In the genomic region with DNA sequence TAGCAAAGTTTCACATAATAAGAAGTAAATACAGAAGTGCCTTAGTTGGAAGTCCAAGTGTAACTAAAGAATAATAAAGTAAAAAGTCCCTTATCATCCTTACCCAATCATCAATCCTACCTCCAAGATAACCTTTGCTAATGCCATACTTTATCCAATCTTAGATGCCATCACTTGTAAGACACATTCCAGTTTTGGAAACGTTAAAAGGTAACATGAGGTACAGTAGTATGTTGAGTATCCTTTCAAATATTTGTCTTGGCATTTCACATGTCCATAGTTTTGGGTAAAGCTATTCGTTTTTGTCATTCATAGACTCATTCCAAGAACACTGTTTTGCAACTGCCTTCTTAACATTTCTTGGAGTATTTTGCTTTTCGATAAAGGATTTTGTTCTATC, we compare ENCODE assay signal across 39 cellular contexts.
"Had no signal": no experiment of that assay in that cellular context is flagged by ENCODE, and none has a peak within 500 bp of the region (broad histone marks: within the 10 kb centered on the region; RNA-seq: fewer than 3 reads in every experiment).

No MANE protein-coding gene starts in this region.

- DNase-seq: activated B cell treated with CpG ODN at 0.5 μM for 24 hours; activated CD4-positive, alpha-beta memory T cell treated with anti-CD3 and anti-CD28 coated beads for 36 hours; activated CD4-positive, alpha-beta T cell treated with anti-CD3 and anti-CD28 coated beads for 4 hours; activated CD4-positive, alpha-beta T cell treated with anti-CD3 and anti-CD28 coated beads, Interleukin-2, amount 10 ng/mL, durations not matched to agents 24 days and 14 days; activated CD4-positive, alpha-beta T cell treated with anti-CD3 and anti-CD28 coated beads, Interleukin-2, amount 50 U/mL, for 1 hour; activated CD4-positive, alpha-beta T cell treated with anti-CD3 and anti-CD28 coated beads, Interleukin-2, amount 50 U/mL, for 4 hours; activated CD4-positive, CD25-positive, alpha-beta regulatory T cell treated with anti-CD3 and anti-CD28 coated beads, Interleukin-2, amount 50 U/mL, for 72 hours; activated CD8-positive, alpha-beta memory T cell treated with anti-CD3 and anti-CD28 coated beads, Interleukin-2, amount 50 U/mL, for 4 hours; activated CD8-positive, alpha-beta T cell treated with anti-CD3 and anti-CD28 coated beads for 36 hours; activated effector memory CD4-positive, alpha-beta T cell treated with anti-CD3 and anti-CD28 coated beads, Interleukin-2, amount 50 U/mL, for 16 hours; activated gamma-delta T cell treated with Interleukin-2 at 50 U/mL for 16 hours; activated naive CD4-positive, alpha-beta T cell; activated naive CD4-positive, alpha-beta T cell treated with anti-CD3 and anti-CD28 coated beads for 36 hours; activated naive CD8-positive, alpha-beta T cell treated with anti-CD3 and anti-CD28 coated beads, Interleukin-2, amount 10 ng/mL, durations not matched to agents 7 days and 5 days; activated naive CD8-positive, alpha-beta T cell treated with anti-CD3 and anti-CD28 coated beads, Interleukin-2, amount 50 U/mL, for 24 hours; activated T-cell treated with anti-CD3 and anti-CD28 coated beads for 4 hours; activated T-cell treated with anti-CD3 and anti-CD28 coated beads, Interleukin-2, amount 50 U/mL, for 1 hour; activated T-cell treated with anti-CD3 and anti-CD28 coated beads, Interleukin-2, amount 50 U/mL, for 4 hours; activated T-cell treated with anti-CD3 and anti-CD28 coated beads, Interleukin-2, amount 50 U/mL, for 72 hours; amygdala; anterior cingulate cortex; caudate nucleus; cerebellar nuclear complex; T-helper 1 cell; T-helper 2 cell; T-helper 9 cell had no signal

- H3K27me3 ChIP-seq: ascending aorta, cardiac muscle cell had no signal

- FAIRE-seq: bronchial epithelial cell, TTC549 had no signal

- H3K36me3 ChIP-seq: ascending aorta, cardiac muscle cell had no signal

- H3K9me3 ChIP-seq: ascending aorta had no signal

- H3K9me3 Mint-ChIP-seq: activated CD4-positive, alpha-beta T cell treated with anti-CD3 and anti-CD28 coated beads, Interleukin-2, amount 10 ng/mL, durations not matched to agents 24 days and 14 days; activated naive CD4-positive, alpha-beta T cell treated with anti-CD3 and anti-CD28 coated beads for 36 hours; activated naive CD4-positive, alpha-beta T cell treated with anti-CD3 and anti-CD28 coated beads, Interleukin-2, amount 50 U/mL, for 24 hours; activated naive CD8-positive, alpha-beta T cell treated with anti-CD3 and anti-CD28 coated beads, Interleukin-2, amount 10 ng/mL, durations not matched to agents 7 days and 5 days; activated naive CD8-positive, alpha-beta T cell treated with anti-CD3 and anti-CD28 coated beads, Interleukin-2, amount 50 U/mL, for 24 hours; activated T-cell treated with anti-CD3 and anti-CD28 coated beads, Interleukin-2, amount 50 U/mL, for 72 hours; activated T-helper 1 cell treated with anti-CD3 and anti-CD28 coated beads, Interleukin-12 subunit alpha, Interleukin-12 subunit beta, Interleukin-2, Interleukin-4 antibody, amounts not matched to agents 30 ng/mL and 10 ng/mL and 1 ng/mL, durations not matched to agents 14 hours and 24 hours and 36 hours; central memory CD8-positive, alpha-beta T cell; T-helper 1 cell treated with Interleukin-12 subunit alpha and Interleukin-12 subunit beta and Interleukin-4 antibody, amounts not matched to agents 30 μg/mL and 1 μg/mL, for 36 hours; T-helper 2 cell treated with Interferon-gamma antibody and Interleukin-4, amounts not matched to agents 5 μg/mL and 100 μg/mL, for 36 hours had no signal

- H3K4me3 ChIP-seq: ascending aorta, cardiac muscle cell had no signal

- H3K4me1 Mint-ChIP-seq: activated B cell treated with CpG ODN at 0.5 μM for 24 hours; activated CD4-positive, alpha-beta T cell treated with anti-CD3 and anti-CD28 coated beads, Interleukin-2, amount 10 ng/mL, durations not matched to agents 24 days and 14 days; activated naive CD4-positive, alpha-beta T cell treated with anti-CD3 and anti-CD28 coated beads, Interleukin-2, amount 50 U/mL, for 24 hours; activated naive CD8-positive, alpha-beta T cell treated with anti-CD3 and anti-CD28 coated beads, Interleukin-2, amount 10 ng/mL, durations not matched to agents 7 days and 5 days; activated naive CD8-positive, alpha-beta T cell treated with anti-CD3 and anti-CD28 coated beads, Interleukin-2, amount 50 U/mL, for 24 hours; activated T-helper 17 cell treated with anti-CD3 and anti-CD28 coated beads, Interleukin-2, amount 50 U/mL, for 72 hours; central memory CD8-positive, alpha-beta T cell had no signal

- H3K36me3 Mint-ChIP-seq: activated CD4-positive, alpha-beta memory T cell treated with anti-CD3 and anti-CD28 coated beads for 36 hours; activated naive CD4-positive, alpha-beta T cell treated with anti-CD3 and anti-CD28 coated beads, Interleukin-2, amount 50 U/mL, for 24 hours; activated naive CD8-positive, alpha-beta T cell treated with anti-CD3 and anti-CD28 coated beads, Interleukin-2, amount 10 ng/mL, durations not matched to agents 7 days and 5 days; brain had no signal

- H3K4me3 Mint-ChIP-seq: activated B cell treated with CpG ODN at 0.5 μM for 24 hours; activated CD4-positive, alpha-beta memory T cell treated with anti-CD3 and anti-CD28 coated beads for 36 hours; activated CD4-positive, alpha-beta T cell treated with anti-CD3 and anti-CD28 coated beads, Interleukin-2, amount 10 ng/mL, durations not matched to agents 24 days and 14 days; activated CD8-positive, alpha-beta T cell treated with anti-CD3 and anti-CD28 coated beads for 36 hours; activated naive CD4-positive, alpha-beta T cell treated with anti-CD3 and anti-CD28 coated beads for 36 hours; activated naive CD4-positive, alpha-beta T cell treated with anti-CD3 and anti-CD28 coated beads, Interleukin-2, amount 50 U/mL, for 24 hours; activated naive CD8-positive, alpha-beta T cell; activated naive CD8-positive, alpha-beta T cell treated with anti-CD3 and anti-CD28 coated beads, Interleukin-2, amount 10 ng/mL, durations not matched to agents 7 days and 5 days; activated naive CD8-positive, alpha-beta T cell treated with anti-CD3 and anti-CD28 coated beads, Interleukin-2, amount 50 U/mL, for 24 hours; activated T-cell treated with anti-CD3 and anti-CD28 coated beads, Interleukin-2, amount 50 U/mL, for 4 hours; activated T-cell treated with anti-CD3 and anti-CD28 coated beads, Interleukin-2, amount 50 U/mL, for 72 hours; activated T-helper 1 cell treated with anti-CD3 and anti-CD28 coated beads, Interleukin-12 subunit alpha, Interleukin-12 subunit beta, Interleukin-2, Interleukin-4 antibody, amounts not matched to agents 30 ng/mL and 10 ng/mL and 1 ng/mL, durations not matched to agents 14 hours and 24 hours and 36 hours; activated T-helper 17 cell treated with anti-CD3 and anti-CD28 coated beads, Interleukin-2, amount 50 U/mL, for 72 hours; brain; central memory CD8-positive, alpha-beta T cell; T-helper 1 cell treated with Interleukin-12 subunit alpha and Interleukin-12 subunit beta and Interleukin-4 antibody, amounts not matched to agents 30 μg/mL and 1 μg/mL, for 36 hours; T-helper 2 cell treated with Interferon-gamma antibody and Interleukin-4, amounts not matched to agents 5 μg/mL and 100 μg/mL, for 36 hours had no signal

- H3K27ac Mint-ChIP-seq: activated B cell treated with CpG ODN at 0.5 μM for 24 hours; activated CD4-positive, alpha-beta memory T cell treated with anti-CD3 and anti-CD28 coated beads for 36 hours; activated CD4-positive, alpha-beta T cell treated with anti-CD3 and anti-CD28 coated beads, Interleukin-2, amount 10 ng/mL, durations not matched to agents 24 days and 14 days; activated CD8-positive, alpha-beta T cell treated with anti-CD3 and anti-CD28 coated beads for 36 hours; activated naive CD4-positive, alpha-beta T cell treated with anti-CD3 and anti-CD28 coated beads for 36 hours; activated naive CD4-positive, alpha-beta T cell treated with anti-CD3 and anti-CD28 coated beads, Interleukin-2, amount 50 U/mL, for 24 hours; activated naive CD8-positive, alpha-beta T cell; activated naive CD8-positive, alpha-beta T cell treated with anti-CD3 and anti-CD28 coated beads, Interleukin-2, amount 10 ng/mL, durations not matched to agents 7 days and 5 days; activated naive CD8-positive, alpha-beta T cell treated with anti-CD3 and anti-CD28 coated beads, Interleukin-2, amount 50 U/mL, for 24 hours; activated T-cell treated with anti-CD3 and anti-CD28 coated beads, Interleukin-2, amount 50 U/mL, for 72 hours; activated T-helper 1 cell treated with anti-CD3 and anti-CD28 coated beads, Interleukin-12 subunit alpha, Interleukin-12 subunit beta, Interleukin-2, Interleukin-4 antibody, amounts not matched to agents 30 ng/mL and 10 ng/mL and 1 ng/mL, durations not matched to agents 14 hours and 24 hours and 36 hours; activated T-helper 17 cell treated with anti-CD3 and anti-CD28 coated beads, Interleukin-2, amount 50 U/mL, for 72 hours; brain; T-helper 1 cell treated with Interleukin-12 subunit alpha and Interleukin-12 subunit beta and Interleukin-4 antibody, amounts not matched to agents 30 μg/mL and 1 μg/mL, for 36 hours; T-helper 2 cell treated with Interferon-gamma antibody and Interleukin-4, amounts not matched to agents 5 μg/mL and 100 μg/mL, for 36 hours had no signal

- H3K27ac ChIP-seq: ascending aorta, cardiac muscle cell, VCaP had no signal
